8 cellular contexts compared by ENCODE assay signal in genomic region chr11:33742249-33742851, GRCh38. TPM values are rescaled to one million over a fixed set of nuclear protein-coding genes. Genes with fewer than 3 reads are reported as not detected.
DNase-seq lines count a peak whose midpoint lies in the region; ATAC-seq and TF ChIP-seq lines count a peak whose summit lies in the region.

No MANE protein-coding gene starts in this region.

- no peak overlapping the region for H3K4me3 Mint-ChIP-seq in activated CD8-positive, alpha-beta memory T cell treated with anti-CD3 and anti-CD28 coated beads, Interleukin-2, amount 10 ng/mL, durations not matched to agents 7 days and 5 days

- DNase-seq in A172 (ENCODE audit: low spot score) (peak; percentile 27), GM13977 (ENCODE audit: low spot score) (no peak), Peyer's patch (no peak), foreskin melanocyte (peak; percentile 24), smooth muscle cell (lab: John Stamatoyannopoulos, UW; ENCODE audit: unreplicated experiment) (no peak), HPDE6-E6E7 (ENCODE audit: extremely low spot score) (no peak), activated T-cell treated with anti-CD3 and anti-CD28 coated beads for 4 hours (no peak)
- no peak for DNase-seq in activated CD8-positive, alpha-beta memory T cell treated with anti-CD3 and anti-CD28 coated beads, Interleukin-2, amount 10 ng/mL, durations not matched to agents 7 days and 5 days

- no peak for TF ChIP-seq POLR2A in Peyer's patch (IDR thresholded peaks at IDR 0.05)

- H3K4me2 ChIP-seq in smooth muscle cell = no peak overlapping the region

- H3K4me3 ChIP-seq in Peyer's patch (no peak overlapping the region), smooth muscle cell (no peak overlapping the region)

- no peaks in the 10 kb centered on the region for H3F3A ChIP-seq in smooth muscle cell (ENCODE audit: low read depth)

- 92% methylated on average over 3 of the region's 3 CpGs for WGBS in smooth muscle cell (ENCODE audit: low lambda C conversion rate)

- H3K36me3 ChIP-seq in Peyer's patch = peaks cover 0 to 22% (median 0%) of the 10 kb centered on the region in 3 donors
- H3K36me3 ChIP-seq in smooth muscle cell (ENCODE audit: low read depth) = no peaks in the 10 kb centered on the region

- no peak overlapping the region for H2AFZ ChIP-seq in smooth muscle cell (ENCODE audit: low read depth)

- CTCF ChIA-PET in activated CD8-positive, alpha-beta memory T cell treated with anti-CD3 and anti-CD28 coated beads, Interleukin-2, amount 10 ng/mL, durations not matched to agents 7 days and 5 days (lab: Charles Lee) = interaction anchor here (0.7 to 1.7 kb wide), 16 partner anchors 9 to 389 kb away, joined by 3 to 25 read pairs (median 4); partner anchors contain the start of gene C11orf91

- no peaks in the 10 kb centered on the region for H4K20me1 ChIP-seq in smooth muscle cell (ENCODE audit: low read depth)

- no peak for ATAC-seq in activated CD8-positive, alpha-beta memory T cell treated with anti-CD3 and anti-CD28 coated beads, Interleukin-2, amount 10 ng/mL, durations not matched to agents 7 days and 5 days

- no peaks in the 10 kb centered on the region for H3K4me1 Mint-ChIP-seq in activated CD8-positive, alpha-beta memory T cell treated with anti-CD3 and anti-CD28 coated beads, Interleukin-2, amount 10 ng/mL, durations not matched to agents 7 days and 5 days

- H3K4me1 ChIP-seq in Peyer's patch (peaks cover 0 to 4% (median 0%) of the 10 kb centered on the region in 4 donors), smooth muscle cell (ENCODE audit: low read depth) (no peaks in the 10 kb centered on the region)

- no peak overlapping the region for H3K27ac ChIP-seq in Peyer's patch
- H3K27ac ChIP-seq in smooth muscle cell (ENCODE audit: low read depth) = no peak overlapping the region

- TF ChIP-seq CTCF in GM13977 (IDR thresholded peaks at IDR 0.05; ENCODE audit: extremely low read depth, insufficient read depth, missing control alignments) = peak; percentile 37
- TF ChIP-seq CTCF in Peyer's patch (IDR thresholded peaks at IDR 0.05) = peak; percentile 26 to 62 (median 50)
- peak; percentile 55 for TF ChIP-seq CTCF in smooth muscle cell (IDR thresholded peaks at IDR 0.05; ENCODE audit: borderline replicate concordance, insufficient read depth, poor library complexity, severe bottlenecking)

- H3K9me3 ChIP-seq in Peyer's patch = no peaks in the 10 kb centered on the region
- no peaks in the 10 kb centered on the region for H3K9me3 ChIP-seq in smooth muscle cell (replicated peaks; ENCODE audit: low read depth)

- no peaks in the 10 kb centered on the region for H3K9me3 Mint-ChIP-seq in activated CD8-positive, alpha-beta memory T cell treated with anti-CD3 and anti-CD28 coated beads, Interleukin-2, amount 10 ng/mL, durations not matched to agents 7 days and 5 days (ENCODE audit: low read depth)

- no peak overlapping the region for H3K27ac Mint-ChIP-seq in activated CD8-positive, alpha-beta memory T cell treated with anti-CD3 and anti-CD28 coated beads, Interleukin-2, amount 10 ng/mL, durations not matched to agents 7 days and 5 days

- peaks cover 8% of the 10 kb centered on the region for H3K27me3 Mint-ChIP-seq in activated CD8-positive, alpha-beta memory T cell treated with anti-CD3 and anti-CD28 coated beads, Interleukin-2, amount 10 ng/mL, durations not matched to agents 7 days and 5 days

- H3K27me3 ChIP-seq in Peyer's patch (no peaks in the 10 kb centered on the region), smooth muscle cell (ENCODE audit: low read depth) (no peaks in the 10 kb centered on the region)

- H3K79me2 ChIP-seq in smooth muscle cell (ENCODE audit: low read depth) = no peaks in the 10 kb centered on the region

- peaks cover 10% of the 10 kb centered on the region for H3K36me3 Mint-ChIP-seq in activated CD8-positive, alpha-beta memory T cell treated with anti-CD3 and anti-CD28 coated beads, Interleukin-2, amount 10 ng/mL, durations not matched to agents 7 days and 5 days

- no peak overlapping the region for H3K9ac ChIP-seq in smooth muscle cell (ENCODE audit: low read depth)

- in situ Hi-C loops in GM13977 (cut with MboI; ENCODE audit: low pct_unique_long_range_greater_than_20kb, low sequenced_read_pairs, unreplicated experiment) = no loop called here

RNA-seq across cellular contexts. Expression of gene CD59, which starts 6.1 kb away (rescaled TPM):
- total RNA-seq in A172 (2014; rRNA removed; shearing (Covaris generic)) = 615 and 682 TPM in 2 replicates
- total RNA-seq in Peyer's patch (10 to 100 TPM; 48.7 to 85.1 (median 56.1) TPM), smooth muscle cell (504 and 563 TPM in 2 replicates)
- polyA plus RNA-seq in smooth muscle cell = 291 and 418 TPM in 2 replicates
- 10 to 100 TPM; 54.1 to 70.5 TPM for total RNA-seq in activated CD8-positive, alpha-beta memory T cell treated with anti-CD3 and anti-CD28 coated beads, Interleukin-2, amount 10 ng/mL, durations not matched to agents 7 days and 5 days

RNA-seq across cellular contexts. Expression of gene FBXO3, which starts 32.0 kb away (rescaled TPM):
- total RNA-seq in A172 (2014; rRNA removed; shearing (Covaris generic)) = 64.8 and 66.4 TPM in 2 replicates
- total RNA-seq in Peyer's patch (10 to 100 TPM; 25.6 to 42.9 (median 27.8) TPM), smooth muscle cell (49.3 and 63.6 TPM in 2 replicates)
- 28.8 and 38.5 TPM in 2 replicates for polyA plus RNA-seq in smooth muscle cell
- total RNA-seq in activated CD8-positive, alpha-beta memory T cell treated with anti-CD3 and anti-CD28 coated beads, Interleukin-2, amount 10 ng/mL, durations not matched to agents 7 days and 5 days = 10 to 100 TPM; 14.9 to 17.0 TPM

RNA-seq across cellular contexts. Expression of gene C11orf91, which starts 41.7 kb away (rescaled TPM):
- not detected in 2 replicates for total RNA-seq in A172 (2014; rRNA removed; shearing (Covaris generic))
- total RNA-seq in Peyer's patch (not detected), smooth muscle cell (not detected in 2 replicates)
- 0.57 and 0.91 TPM in 2 replicates for polyA plus RNA-seq in smooth muscle cell
- not detected for total RNA-seq in activated CD8-positive, alpha-beta memory T cell treated with anti-CD3 and anti-CD28 coated beads, Interleukin-2, amount 10 ng/mL, durations not matched to agents 7 days and 5 days

Comparison
In these comparisons a context has a peak if more than half of its experiments do, and no peak if none do; other contexts are left out.
1. DNase-seq: peak in A172 (single experiment) and foreskin melanocyte (single experiment); none in GM13977 (single experiment), Peyer's patch (0 of 3), smooth muscle cell (single experiment), activated CD8-positive, alpha-beta memory T cell treated with anti-CD3 and anti-CD28 coated beads, Interleukin-2, amount 10 ng/mL, durations not matched to agents 7 days and 5 days (single experiment), HPDE6-E6E7 (single experiment) and activated T-cell treated with anti-CD3 and anti-CD28 coated beads for 4 hours (single experiment).
2. Peak in every context shown above with its lines, with median percentiles within 50 percentile points of each other: CTCF ChIP-seq.